ENCODE assay signal across 1 cellular context in genomic region chr14:22885975-22886374, GRCh38.
TF ChIP-seq lines count a peak whose summit lies in the region.

No MANE protein-coding gene starts in this region.

TF ChIP-seq in HepG2, 621 proteins besides CTCF, POLR2A, EP300 and RAD21:
- TF ChIP-seq ZBTB4 (CRISPR knock-in tag; IDR thresholded peaks at IDR 0.05; ENCODE audit: borderline replicate concordance) (no peak), KAT2B (IDR thresholded peaks at IDR 0.05; ENCODE audit: borderline replicate concordance, low read depth, low read length) (no peak), FOXK1 (CRISPR knock-in tag; IDR thresholded peaks at IDR 0.05; ENCODE audit: borderline replicate concordance, low read depth) (no peak), ZNF749 (CRISPR knock-in tag; IDR thresholded peaks at IDR 0.05; ENCODE audit: borderline replicate concordance) (no peak), ZNF737 (CRISPR knock-in tag; IDR thresholded peaks at IDR 0.05; ENCODE audit: borderline replicate concordance) (no peak), ZIK1 (CRISPR knock-in tag; IDR thresholded peaks at IDR 0.05; ENCODE audit: borderline replicate concordance, low read depth) (no peak), ZMAT3 (CRISPR knock-in tag; conservative IDR thresholded peaks at IDR 0.05) (no peak), ZNF891 (CRISPR knock-in tag; IDR thresholded peaks at IDR 0.05) (no peak), ZNF879 (CRISPR knock-in tag; IDR thresholded peaks at IDR 0.05) (no peak), KLF12 (CRISPR knock-in tag; IDR thresholded peaks at IDR 0.05; ENCODE audit: borderline replicate concordance) (no peak), MZF1 (CRISPR knock-in tag; IDR thresholded peaks at IDR 0.05; ENCODE audit: borderline replicate concordance) (no peak), MED1 (CRISPR knock-in tag; IDR thresholded peaks at IDR 0.05) (no peak), HMG20A (CRISPR knock-in tag; IDR thresholded peaks at IDR 0.05; ENCODE audit: borderline replicate concordance) (no peak), ZBTB8A (CRISPR knock-in tag; IDR thresholded peaks at IDR 0.05; ENCODE audit: borderline replicate concordance, low read depth) (no peak), NBN (conservative IDR thresholded peaks at IDR 0.05) (no peak), TBP (CRISPR knock-in tag; IDR thresholded peaks at IDR 0.05) (no peak), FOSL2 (CRISPR knock-in tag; IDR thresholded peaks at IDR 0.05) (no peak), GABPA (IDR thresholded peaks at IDR 0.05; ENCODE audit: low read depth, low read length) (no peak), GABPA (CRISPR knock-in tag; IDR thresholded peaks at IDR 0.05; ENCODE audit: low read depth) (no peak), ATRX (CRISPR knock-in tag; IDR thresholded peaks at IDR 0.05; ENCODE audit: borderline replicate concordance) (no peak), ZNF180 (CRISPR knock-in tag; IDR thresholded peaks at IDR 0.05; ENCODE audit: borderline replicate concordance, low read depth) (no peak)
